Comparison of ENCODE assay signal across 8 cellular contexts in genomic region chr7:26486153-26486552, GRCh38.
"Had no signal": no experiment of that assay in that cellular context is flagged by ENCODE, and none has a peak within 500 bp of the region (broad histone marks: within the 10 kb centered on the region; RNA-seq: fewer than 3 reads in every experiment).

No MANE protein-coding gene starts in this region.

- H3K9me3 Mint-ChIP-seq: GM23338 had no signal

- ATAC-seq: GM23338 had no signal

- DNase-seq: H9, HCEC 1CT, IMR-90, KBM-7 had no signal

- H3K4me2 ChIP-seq: GM23338 had no signal

- H3K4me3 ChIP-seq: GM23338 had no signal

- H3K27ac Mint-ChIP-seq: GM23338, H9 had no signal

- FAIRE-seq: H1, H54, HTR-8/SVneo had no signal

- H2AFZ ChIP-seq: GM23338 had no signal

- H3K4me3 Mint-ChIP-seq: GM23338, H9 had no signal
